ENCODE assay signal across 8 cellular contexts in the genomic region with DNA sequence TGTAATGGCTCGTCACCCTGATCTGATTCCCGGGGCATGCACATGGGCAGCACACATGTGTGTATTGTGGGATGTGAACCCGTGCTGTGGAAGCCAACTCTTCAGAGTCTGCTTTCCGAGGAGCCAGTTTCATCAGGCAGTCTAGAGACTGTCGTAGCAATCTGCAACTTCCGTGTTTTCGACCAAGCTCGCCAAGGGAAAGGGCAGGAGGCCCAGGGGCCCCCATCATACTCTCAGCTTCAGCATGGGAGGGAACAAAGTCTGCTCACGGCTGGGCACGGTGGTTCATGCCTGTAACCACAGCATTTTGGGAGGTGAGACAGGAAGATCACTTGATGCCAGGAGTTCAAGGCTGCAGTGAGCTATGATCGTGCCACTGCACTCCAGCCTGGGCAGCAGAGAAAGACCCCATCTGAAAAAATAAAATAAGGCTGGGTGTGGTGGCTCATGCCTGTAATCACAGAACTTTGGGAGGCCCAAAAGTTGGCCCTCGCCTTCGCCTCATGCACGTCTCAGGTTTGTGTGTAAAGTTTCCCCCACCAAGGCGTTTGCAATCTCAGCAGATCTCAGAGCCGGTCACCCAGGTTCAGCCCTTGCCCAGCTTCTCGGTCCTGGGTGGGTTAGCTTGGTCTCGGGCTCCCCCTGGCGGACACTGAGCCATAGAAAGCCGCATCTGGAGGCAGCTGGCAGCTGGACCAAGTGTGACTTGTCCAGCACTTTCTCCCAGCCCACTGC.
A peak's percentile ranks its signal among the peaks of the same experiment; 100 is the strongest.
DNase-seq lines count a peak whose midpoint lies in the region; ATAC-seq and TF ChIP-seq lines count a peak whose summit lies in the region.

No MANE protein-coding gene starts in this region.

- TF ChIP-seq CTCF in VCaP (conservative IDR thresholded peaks at IDR 0.05) (peak; percentile 87), brain microvascular endothelial cell (IDR thresholded peaks at IDR 0.05; ENCODE audit: low read depth, low read length, missing control alignments) (peak; percentile 91)

- H3K27me3 ChIP-seq in brain microvascular endothelial cell (replicated peaks) = no peaks in the 10 kb centered on the region

- H3K36me3 ChIP-seq in brain microvascular endothelial cell (replicated peaks) = no peaks in the 10 kb centered on the region

- no peak overlapping the region for H3K4me3 ChIP-seq in brain microvascular endothelial cell (ENCODE audit: low read depth, low read length)

- H3K27ac ChIP-seq in VCaP (no peak overlapping the region), brain microvascular endothelial cell (no peak overlapping the region)

- in situ Hi-C loops in brain microvascular endothelial cell (cut with HindIII; ENCODE audit: low pct_ligation_motif_present, low sequenced_read_pairs) = no loop called here

- no peak for ATAC-seq in HG03354 (IDR thresholded peaks at IDR 0.05; ENCODE audit: poor library complexity, severe bottlenecking, unreplicated experiment)

- DNase-seq in NCI-H2081 (lab: John Stamatoyannopoulos, UW) (peak; percentile 65 to 73), NCI-H2081 treated with DMSO at 0.1 percent for 48 hours (lab: John Stamatoyannopoulos, UW) (no peak), NCI-H2029 treated with DMSO at 0.1 percent for 48 hours (lab: John Stamatoyannopoulos, UW) (peak; percentile 7), brain microvascular endothelial cell (peak; percentile 78), iPS DF 4.7 (ENCODE audit: extremely low read depth, low spot score) (peak; percentile 38), smooth muscle cell of the brain vasculature (ENCODE audit: low read depth, low spot score) (peak; percentile 69)
